In genomic region chr5:53337827-53338226, GRCh38 we compare ENCODE assay signal across 27 cellular contexts.
"Had no signal": no experiment of that assay in that cellular context is flagged by ENCODE, and none has a peak within 500 bp of the region (broad histone marks: within the 10 kb centered on the region; RNA-seq: fewer than 3 reads in every experiment).

No MANE protein-coding gene starts in this region.

- H3K4me1 Mint-ChIP-seq: activated CD4-positive, alpha-beta T cell treated with anti-CD3 and anti-CD28 coated beads, Interleukin-2, amount 10 ng/mL, durations not matched to agents 7 days and 5 days; activated naive CD8-positive, alpha-beta T cell treated with anti-CD3 and anti-CD28 coated beads, Interleukin-2, amount 50 U/mL, for 24 hours; brain; T-cell had no signal

- H3K4me3 Mint-ChIP-seq: activated CD4-positive, alpha-beta memory T cell treated with anti-CD3 and anti-CD28 coated beads for 36 hours; activated CD4-positive, alpha-beta T cell treated with anti-CD3 and anti-CD28 coated beads, Interleukin-2, amount 10 ng/mL, durations not matched to agents 7 days and 5 days; activated naive CD8-positive, alpha-beta T cell treated with anti-CD3 and anti-CD28 coated beads, Interleukin-2, amount 50 U/mL, for 24 hours; activated T-cell treated with anti-CD3 and anti-CD28 coated beads, Interleukin-2, amount 50 U/mL, for 4 hours; brain; T-cell had no signal

- H3K9me3 Mint-ChIP-seq: activated CD4-positive, alpha-beta memory T cell treated with anti-CD3 and anti-CD28 coated beads for 36 hours; activated CD4-positive, alpha-beta T cell treated with anti-CD3 and anti-CD28 coated beads, Interleukin-2, amount 10 ng/mL, durations not matched to agents 7 days and 5 days; activated naive CD8-positive, alpha-beta T cell treated with anti-CD3 and anti-CD28 coated beads, Interleukin-2, amount 50 U/mL, for 24 hours; activated T-cell treated with anti-CD3 and anti-CD28 coated beads, Interleukin-2, amount 50 U/mL, for 4 hours; brain; T-cell had no signal

- H3K27ac Mint-ChIP-seq: activated CD4-positive, alpha-beta memory T cell treated with anti-CD3 and anti-CD28 coated beads for 36 hours; activated CD4-positive, alpha-beta T cell treated with anti-CD3 and anti-CD28 coated beads, Interleukin-2, amount 10 ng/mL, durations not matched to agents 7 days and 5 days; activated naive CD4-positive, alpha-beta T cell treated with anti-CD3 and anti-CD28 coated beads, Interleukin-2, amount 50 U/mL, for 72 hours; activated naive CD8-positive, alpha-beta T cell treated with anti-CD3 and anti-CD28 coated beads, Interleukin-2, amount 50 U/mL, for 24 hours; brain; T-cell had no signal

- H3K36me3 Mint-ChIP-seq: activated CD4-positive, alpha-beta memory T cell treated with anti-CD3 and anti-CD28 coated beads for 36 hours; activated naive CD4-positive, alpha-beta T cell treated with anti-CD3 and anti-CD28 coated beads, Interleukin-2, amount 50 U/mL, for 72 hours; brain; T-cell had no signal

- H3K9me3 ChIP-seq: ascending aorta, Peyer's patch had no signal

- H3K4me1 ChIP-seq: Peyer's patch had no signal

- H3K4me3 ChIP-seq: ascending aorta, MG63, Peyer's patch had no signal

- H3K27me3 ChIP-seq: ascending aorta, MG63, Peyer's patch had no signal

- H3K36me3 ChIP-seq: ascending aorta, MG63, Peyer's patch had no signal

- ATAC-seq: activated naive CD4-positive, alpha-beta T cell treated with anti-CD3 and anti-CD28 coated beads, Interleukin-2, amount 50 U/mL, for 72 hours; activated naive CD8-positive, alpha-beta T cell treated with anti-CD3 and anti-CD28 coated beads, Interleukin-2, amount 50 U/mL, for 24 hours; activated T-cell treated with anti-CD3 and anti-CD28 coated beads, Interleukin-2, amount 50 U/mL, for 4 hours; T-cell had no signal

- H3K27ac ChIP-seq: ascending aorta, KMS-11, Peyer's patch had no signal

- DNase-seq: activated CD4-positive, alpha-beta memory T cell treated with anti-CD3 and anti-CD28 coated beads for 36 hours; activated CD4-positive, alpha-beta T cell treated with anti-CD3 and anti-CD28 coated beads, Interleukin-2, amount 10 ng/mL, durations not matched to agents 7 days and 5 days; activated CD4-positive, CD25-positive, alpha-beta regulatory T cell; activated CD8-positive, alpha-beta memory T cell treated with anti-CD3 and anti-CD28 coated beads for 24 hours; activated effector memory CD4-positive, alpha-beta T cell treated with anti-CD3 and anti-CD28 coated beads, Interleukin-2, amount 50 U/mL, for 16 hours; activated naive CD4-positive, alpha-beta T cell treated with Interleukin-2 at 50 U/mL for 16 hours; activated naive CD8-positive, alpha-beta T cell treated with anti-CD3 and anti-CD28 coated beads, Interleukin-2, amount 50 U/mL, for 24 hours; activated T-cell treated with anti-CD3 and anti-CD28 coated beads, Interleukin-2, amount 50 U/mL, for 4 hours; amniotic stem cell; cerebellar nuclear complex; MG63; NCI-H1105; NCI-H1436; NCI-H1694 treated with DMSO at 0.1 percent for 48 hours; NCI-H510A treated with DMSO at 0.1 percent for 48 hours; NCI-H69; NK-92 treated with Interleukin-12 subunit alpha and Interleukin-12 subunit beta, amount 100 ng/mL, for 24 hours; OCI-M1; Peyer's patch; SHP77 treated with DMSO at 0.1 percent for 48 hours; T-cell; T-helper 2 cell; T1000 had no signal

- H3K27me3 Mint-ChIP-seq: activated CD4-positive, alpha-beta memory T cell treated with anti-CD3 and anti-CD28 coated beads for 36 hours; activated CD4-positive, alpha-beta T cell treated with anti-CD3 and anti-CD28 coated beads, Interleukin-2, amount 10 ng/mL, durations not matched to agents 7 days and 5 days; brain had no signal
